1 cellular context compared by ENCODE assay signal in genomic region chr1:79899914-79900313, GRCh38.
TF ChIP-seq lines count a peak whose summit lies in the region.

No MANE protein-coding gene starts in this region.

TF ChIP-seq in IMR-90, 13 proteins besides CTCF, POLR2A, EP300 and RAD21 (continued from another document):
- TF ChIP-seq RFX5 (IDR thresholded peaks at IDR 0.05; ENCODE audit: low read depth, low read length) (no peak), CEBPB (IDR thresholded peaks at IDR 0.05; ENCODE audit: low read depth, low read length) (peak; percentile 56), MAFK (IDR thresholded peaks at IDR 0.05; ENCODE audit: low read depth, low read length) (peak; percentile 75)
